In genomic region chr6:19557191-19557590, GRCh38 we compare ENCODE assay signal across 21 cellular contexts.
"Had no signal": no experiment of that assay in that cellular context is flagged by ENCODE, and none has a peak within 500 bp of the region (broad histone marks: within the 10 kb centered on the region; RNA-seq: fewer than 3 reads in every experiment).

No MANE protein-coding gene starts in this region.

- ATAC-seq: effector memory CD8-positive, alpha-beta T cell; esophagus mucosa; foreskin keratinocyte; gastrocnemius medialis; gastroesophageal sphincter; heart left ventricle; heart right ventricle had no signal

- DNase-seq: colonic mucosa; cortex of kidney; dermis blood vessel endothelial cell; dorsolateral prefrontal cortex; effector CD4-positive, alpha-beta T cell; effector CD8-positive, alpha-beta T cell; effector memory CD4-positive, alpha-beta T cell; effector memory CD8-positive, alpha-beta T cell; endodermal cell; erythroblast; esophagus squamous epithelium; foreskin fibroblast; foreskin keratinocyte; gastrocnemius medialis; glutamatergic neuron; head of caudate nucleus; heart left ventricle; heart right ventricle; hippocampal formation had no signal
